ENCODE assay signal across 1 cellular context in the genomic region with DNA sequence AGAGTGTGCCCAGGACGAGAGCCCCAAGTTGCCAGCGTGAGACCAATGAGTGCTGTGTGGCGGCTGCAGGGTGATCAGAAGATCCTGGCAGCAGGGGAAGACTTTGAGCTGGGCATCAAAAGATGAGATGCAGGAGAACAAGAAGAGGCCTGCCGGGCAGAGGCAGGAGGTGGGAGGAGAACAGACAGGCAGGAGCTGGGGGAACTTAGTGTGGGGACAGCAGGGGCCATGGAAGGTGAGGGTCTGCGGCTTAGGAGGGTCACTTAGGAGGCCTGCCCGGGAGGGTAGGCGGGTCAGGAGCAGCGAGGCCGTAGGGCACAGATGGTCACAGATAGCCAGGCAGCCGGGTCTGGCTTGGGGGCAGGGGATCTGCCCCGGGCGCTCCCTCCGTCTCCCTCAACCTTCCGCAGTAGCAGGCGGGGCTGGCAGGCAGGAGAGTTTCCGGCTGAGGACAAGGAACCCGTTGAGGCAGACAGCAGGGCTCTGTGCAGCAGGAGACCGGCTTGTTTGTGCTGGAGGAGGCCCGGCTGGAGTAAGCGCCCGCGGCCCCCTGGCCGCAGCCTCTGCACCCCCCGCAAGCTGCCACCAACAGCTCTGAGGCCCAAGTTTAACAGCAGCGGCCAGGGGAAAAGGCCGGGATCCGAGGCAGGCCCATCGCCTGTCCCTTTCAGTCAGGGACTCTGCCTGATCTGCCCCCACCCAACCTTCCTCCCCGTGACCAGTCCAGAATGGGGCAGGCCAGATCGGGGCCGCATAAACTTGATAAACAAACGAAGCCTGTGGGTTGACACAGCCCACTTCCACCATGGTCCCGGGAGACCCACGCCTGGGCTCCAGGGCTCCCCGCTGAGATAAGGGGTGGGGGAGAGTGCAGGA.
TF ChIP-seq lines count a peak whose summit lies in the region.

No MANE protein-coding gene starts in this region.

TF ChIP-seq in WTC11, 78 proteins besides CTCF, POLR2A, EP300 and RAD21 (continued from another document):
- TF ChIP-seq, protein P1, sequence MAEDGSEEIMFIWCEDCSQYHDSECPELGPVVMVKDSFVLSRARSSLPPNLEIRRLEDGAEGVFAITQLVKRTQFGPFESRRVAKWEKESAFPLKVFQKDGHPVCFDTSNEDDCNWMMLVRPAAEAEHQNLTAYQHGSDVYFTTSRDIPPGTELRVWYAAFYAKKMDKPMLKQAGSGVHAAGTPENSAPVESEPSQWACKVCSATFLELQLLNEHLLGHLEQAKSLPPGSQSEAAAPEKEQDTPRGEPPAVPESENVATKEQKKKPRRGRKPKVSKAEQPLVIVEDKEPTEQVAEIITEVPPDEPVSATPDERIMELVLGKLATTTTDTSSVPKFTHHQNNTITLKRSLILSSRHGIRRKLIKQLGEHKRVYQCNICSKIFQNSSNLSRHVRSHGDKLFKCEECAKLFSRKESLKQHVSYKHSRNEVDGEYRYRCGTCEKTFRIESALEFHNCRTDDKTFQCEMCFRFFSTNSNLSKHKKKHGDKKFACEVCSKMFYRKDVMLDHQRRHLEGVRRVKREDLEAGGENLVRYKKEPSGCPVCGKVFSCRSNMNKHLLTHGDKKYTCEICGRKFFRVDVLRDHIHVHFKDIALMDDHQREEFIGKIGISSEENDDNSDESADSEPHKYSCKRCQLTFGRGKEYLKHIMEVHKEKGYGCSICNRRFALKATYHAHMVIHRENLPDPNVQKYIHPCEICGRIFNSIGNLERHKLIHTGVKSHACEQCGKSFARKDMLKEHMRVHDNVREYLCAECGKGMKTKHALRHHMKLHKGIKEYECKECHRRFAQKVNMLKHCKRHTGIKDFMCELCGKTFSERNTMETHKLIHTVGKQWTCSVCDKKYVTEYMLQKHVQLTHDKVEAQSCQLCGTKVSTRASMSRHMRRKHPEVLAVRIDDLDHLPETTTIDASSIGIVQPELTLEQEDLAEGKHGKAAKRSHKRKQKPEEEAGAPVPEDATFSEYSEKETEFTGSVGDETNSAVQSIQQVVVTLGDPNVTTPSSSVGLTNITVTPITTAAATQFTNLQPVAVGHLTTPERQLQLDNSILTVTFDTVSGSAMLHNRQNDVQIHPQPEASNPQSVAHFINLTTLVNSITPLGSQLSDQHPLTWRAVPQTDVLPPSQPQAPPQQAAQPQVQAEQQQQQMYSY (CRISPR knock-in tag; IDR thresholded peaks at IDR 0.05): no peak
- TF ChIP-seq, protein P2, sequence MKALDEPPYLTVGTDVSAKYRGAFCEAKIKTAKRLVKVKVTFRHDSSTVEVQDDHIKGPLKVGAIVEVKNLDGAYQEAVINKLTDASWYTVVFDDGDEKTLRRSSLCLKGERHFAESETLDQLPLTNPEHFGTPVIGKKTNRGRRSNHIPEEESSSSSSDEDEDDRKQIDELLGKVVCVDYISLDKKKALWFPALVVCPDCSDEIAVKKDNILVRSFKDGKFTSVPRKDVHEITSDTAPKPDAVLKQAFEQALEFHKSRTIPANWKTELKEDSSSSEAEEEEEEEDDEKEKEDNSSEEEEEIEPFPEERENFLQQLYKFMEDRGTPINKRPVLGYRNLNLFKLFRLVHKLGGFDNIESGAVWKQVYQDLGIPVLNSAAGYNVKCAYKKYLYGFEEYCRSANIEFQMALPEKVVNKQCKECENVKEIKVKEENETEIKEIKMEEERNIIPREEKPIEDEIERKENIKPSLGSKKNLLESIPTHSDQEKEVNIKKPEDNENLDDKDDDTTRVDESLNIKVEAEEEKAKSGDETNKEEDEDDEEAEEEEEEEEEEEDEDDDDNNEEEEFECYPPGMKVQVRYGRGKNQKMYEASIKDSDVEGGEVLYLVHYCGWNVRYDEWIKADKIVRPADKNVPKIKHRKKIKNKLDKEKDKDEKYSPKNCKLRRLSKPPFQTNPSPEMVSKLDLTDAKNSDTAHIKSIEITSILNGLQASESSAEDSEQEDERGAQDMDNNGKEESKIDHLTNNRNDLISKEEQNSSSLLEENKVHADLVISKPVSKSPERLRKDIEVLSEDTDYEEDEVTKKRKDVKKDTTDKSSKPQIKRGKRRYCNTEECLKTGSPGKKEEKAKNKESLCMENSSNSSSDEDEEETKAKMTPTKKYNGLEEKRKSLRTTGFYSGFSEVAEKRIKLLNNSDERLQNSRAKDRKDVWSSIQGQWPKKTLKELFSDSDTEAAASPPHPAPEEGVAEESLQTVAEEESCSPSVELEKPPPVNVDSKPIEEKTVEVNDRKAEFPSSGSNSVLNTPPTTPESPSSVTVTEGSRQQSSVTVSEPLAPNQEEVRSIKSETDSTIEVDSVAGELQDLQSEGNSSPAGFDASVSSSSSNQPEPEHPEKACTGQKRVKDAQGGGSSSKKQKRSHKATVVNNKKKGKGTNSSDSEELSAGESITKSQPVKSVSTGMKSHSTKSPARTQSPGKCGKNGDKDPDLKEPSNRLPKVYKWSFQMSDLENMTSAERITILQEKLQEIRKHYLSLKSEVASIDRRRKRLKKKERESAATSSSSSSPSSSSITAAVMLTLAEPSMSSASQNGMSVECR (CRISPR knock-in tag; IDR thresholded peaks at IDR 0.05; ENCODE audit: borderline replicate concordance): no peak
- TF ChIP-seq NFATC4 (CRISPR knock-in tag; IDR thresholded peaks at IDR 0.05): no peak
- no peak for TF ChIP-seq CREM (CRISPR knock-in tag; IDR thresholded peaks at IDR 0.05)
- TF ChIP-seq, protein P3, sequence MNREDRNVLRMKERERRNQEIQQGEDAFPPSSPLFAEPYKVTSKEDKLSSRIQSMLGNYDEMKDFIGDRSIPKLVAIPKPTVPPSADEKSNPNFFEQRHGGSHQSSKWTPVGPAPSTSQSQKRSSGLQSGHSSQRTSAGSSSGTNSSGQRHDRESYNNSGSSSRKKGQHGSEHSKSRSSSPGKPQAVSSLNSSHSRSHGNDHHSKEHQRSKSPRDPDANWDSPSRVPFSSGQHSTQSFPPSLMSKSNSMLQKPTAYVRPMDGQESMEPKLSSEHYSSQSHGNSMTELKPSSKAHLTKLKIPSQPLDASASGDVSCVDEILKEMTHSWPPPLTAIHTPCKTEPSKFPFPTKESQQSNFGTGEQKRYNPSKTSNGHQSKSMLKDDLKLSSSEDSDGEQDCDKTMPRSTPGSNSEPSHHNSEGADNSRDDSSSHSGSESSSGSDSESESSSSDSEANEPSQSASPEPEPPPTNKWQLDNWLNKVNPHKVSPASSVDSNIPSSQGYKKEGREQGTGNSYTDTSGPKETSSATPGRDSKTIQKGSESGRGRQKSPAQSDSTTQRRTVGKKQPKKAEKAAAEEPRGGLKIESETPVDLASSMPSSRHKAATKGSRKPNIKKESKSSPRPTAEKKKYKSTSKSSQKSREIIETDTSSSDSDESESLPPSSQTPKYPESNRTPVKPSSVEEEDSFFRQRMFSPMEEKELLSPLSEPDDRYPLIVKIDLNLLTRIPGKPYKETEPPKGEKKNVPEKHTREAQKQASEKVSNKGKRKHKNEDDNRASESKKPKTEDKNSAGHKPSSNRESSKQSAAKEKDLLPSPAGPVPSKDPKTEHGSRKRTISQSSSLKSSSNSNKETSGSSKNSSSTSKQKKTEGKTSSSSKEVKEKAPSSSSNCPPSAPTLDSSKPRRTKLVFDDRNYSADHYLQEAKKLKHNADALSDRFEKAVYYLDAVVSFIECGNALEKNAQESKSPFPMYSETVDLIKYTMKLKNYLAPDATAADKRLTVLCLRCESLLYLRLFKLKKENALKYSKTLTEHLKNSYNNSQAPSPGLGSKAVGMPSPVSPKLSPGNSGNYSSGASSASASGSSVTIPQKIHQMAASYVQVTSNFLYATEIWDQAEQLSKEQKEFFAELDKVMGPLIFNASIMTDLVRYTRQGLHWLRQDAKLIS (CRISPR knock-in tag; IDR thresholded peaks at IDR 0.05; ENCODE audit: borderline replicate concordance): no peak
- TF ChIP-seq RELA (CRISPR knock-in tag; IDR thresholded peaks at IDR 0.05; ENCODE audit: borderline replicate concordance): no peak
- TF ChIP-seq, protein P4, sequence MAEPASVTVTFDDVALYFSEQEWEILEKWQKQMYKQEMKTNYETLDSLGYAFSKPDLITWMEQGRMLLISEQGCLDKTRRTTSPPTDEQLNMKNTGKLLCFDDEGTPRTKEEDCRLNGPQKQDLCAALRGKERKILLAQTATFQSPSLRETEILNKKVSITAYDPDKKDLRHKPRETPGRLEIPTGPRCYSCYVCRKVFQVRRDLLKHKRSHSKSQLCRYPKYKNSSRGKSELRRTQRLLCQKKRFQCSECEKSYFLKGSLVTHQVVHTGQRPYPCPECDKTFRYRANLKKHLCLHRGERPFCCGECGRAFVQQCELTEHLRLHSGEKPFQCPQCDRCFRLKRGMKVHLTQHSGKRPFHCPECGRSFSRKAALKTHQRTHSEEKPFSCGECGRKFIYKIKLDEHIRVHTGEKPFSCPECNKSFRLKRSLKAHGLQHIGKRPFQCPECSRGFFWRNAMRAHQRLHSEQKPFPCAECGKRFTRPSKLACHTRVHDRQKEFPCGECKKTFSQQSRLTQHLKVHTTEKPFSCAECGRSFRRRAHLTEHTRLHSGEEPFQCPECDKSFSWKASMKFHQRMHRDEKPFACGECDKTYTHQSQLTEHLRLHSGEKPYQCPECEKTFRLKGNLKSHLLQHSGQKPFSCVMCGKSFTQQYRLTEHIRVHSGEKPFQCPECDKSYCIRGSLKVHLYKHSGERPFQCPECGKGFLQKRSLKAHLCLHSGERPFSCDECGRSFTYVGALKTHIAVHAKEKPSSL (CRISPR knock-in tag; conservative IDR thresholded peaks at IDR 0.05): no peak
- TF ChIP-seq, protein P5, sequence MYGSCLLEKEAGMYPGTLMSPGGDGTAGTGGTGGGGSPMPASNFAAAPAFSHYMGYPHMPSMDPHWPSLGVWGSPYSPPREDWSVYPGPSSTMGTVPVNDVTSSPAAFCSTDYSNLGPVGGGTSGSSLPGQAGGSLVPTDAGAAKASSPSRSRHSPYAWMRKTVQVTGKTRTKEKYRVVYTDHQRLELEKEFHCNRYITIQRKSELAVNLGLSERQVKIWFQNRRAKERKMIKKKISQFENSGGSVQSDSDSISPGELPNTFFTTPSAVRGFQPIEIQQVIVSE (CRISPR knock-in tag; IDR thresholded peaks at IDR 0.05; ENCODE audit: borderline replicate concordance): no peak
- TF ChIP-seq, protein P6, sequence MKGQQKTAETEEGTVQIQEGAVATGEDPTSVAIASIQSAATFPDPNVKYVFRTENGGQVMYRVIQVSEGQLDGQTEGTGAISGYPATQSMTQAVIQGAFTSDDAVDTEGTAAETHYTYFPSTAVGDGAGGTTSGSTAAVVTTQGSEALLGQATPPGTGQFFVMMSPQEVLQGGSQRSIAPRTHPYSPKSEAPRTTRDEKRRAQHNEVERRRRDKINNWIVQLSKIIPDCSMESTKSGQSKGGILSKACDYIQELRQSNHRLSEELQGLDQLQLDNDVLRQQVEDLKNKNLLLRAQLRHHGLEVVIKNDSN (CRISPR knock-in tag; IDR thresholded peaks at IDR 0.05): no peak
